ENCODE assay signal across 1 cellular context in the genomic region with DNA sequence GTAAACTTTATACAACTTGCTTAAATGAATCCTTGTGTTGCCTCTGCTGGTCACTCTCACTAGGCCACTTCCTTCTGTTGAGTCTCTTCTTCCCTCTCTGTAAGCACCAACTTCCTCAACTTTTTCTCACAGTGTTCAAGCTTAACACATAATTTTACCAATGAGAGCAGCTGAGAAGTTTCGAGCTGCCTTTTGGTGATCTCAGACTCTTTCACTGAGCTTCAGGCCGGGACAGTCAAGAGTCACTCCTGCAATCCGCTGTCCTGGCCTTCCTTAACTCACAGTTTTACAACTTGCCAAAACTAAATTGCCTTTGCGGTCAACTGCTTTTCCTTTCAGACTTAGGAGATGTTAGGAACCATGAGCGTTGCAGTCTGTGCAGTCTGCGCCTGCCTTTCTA.
TF ChIP-seq lines count a peak whose summit lies in the region.

No MANE protein-coding gene starts in this region.

TF ChIP-seq in GM23338, 12 proteins besides CTCF, POLR2A, EP300 and RAD21 (continued from another document):
- TF ChIP-seq, protein P1, sequence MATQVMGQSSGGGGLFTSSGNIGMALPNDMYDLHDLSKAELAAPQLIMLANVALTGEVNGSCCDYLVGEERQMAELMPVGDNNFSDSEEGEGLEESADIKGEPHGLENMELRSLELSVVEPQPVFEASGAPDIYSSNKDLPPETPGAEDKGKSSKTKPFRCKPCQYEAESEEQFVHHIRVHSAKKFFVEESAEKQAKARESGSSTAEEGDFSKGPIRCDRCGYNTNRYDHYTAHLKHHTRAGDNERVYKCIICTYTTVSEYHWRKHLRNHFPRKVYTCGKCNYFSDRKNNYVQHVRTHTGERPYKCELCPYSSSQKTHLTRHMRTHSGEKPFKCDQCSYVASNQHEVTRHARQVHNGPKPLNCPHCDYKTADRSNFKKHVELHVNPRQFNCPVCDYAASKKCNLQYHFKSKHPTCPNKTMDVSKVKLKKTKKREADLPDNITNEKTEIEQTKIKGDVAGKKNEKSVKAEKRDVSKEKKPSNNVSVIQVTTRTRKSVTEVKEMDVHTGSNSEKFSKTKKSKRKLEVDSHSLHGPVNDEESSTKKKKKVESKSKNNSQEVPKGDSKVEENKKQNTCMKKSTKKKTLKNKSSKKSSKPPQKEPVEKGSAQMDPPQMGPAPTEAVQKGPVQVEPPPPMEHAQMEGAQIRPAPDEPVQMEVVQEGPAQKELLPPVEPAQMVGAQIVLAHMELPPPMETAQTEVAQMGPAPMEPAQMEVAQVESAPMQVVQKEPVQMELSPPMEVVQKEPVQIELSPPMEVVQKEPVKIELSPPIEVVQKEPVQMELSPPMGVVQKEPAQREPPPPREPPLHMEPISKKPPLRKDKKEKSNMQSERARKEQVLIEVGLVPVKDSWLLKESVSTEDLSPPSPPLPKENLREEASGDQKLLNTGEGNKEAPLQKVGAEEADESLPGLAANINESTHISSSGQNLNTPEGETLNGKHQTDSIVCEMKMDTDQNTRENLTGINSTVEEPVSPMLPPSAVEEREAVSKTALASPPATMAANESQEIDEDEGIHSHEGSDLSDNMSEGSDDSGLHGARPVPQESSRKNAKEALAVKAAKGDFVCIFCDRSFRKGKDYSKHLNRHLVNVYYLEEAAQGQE (IDR thresholded peaks at IDR 0.05; ENCODE audit: unreplicated experiment), result no peak
- TF ChIP-seq, protein P2, sequence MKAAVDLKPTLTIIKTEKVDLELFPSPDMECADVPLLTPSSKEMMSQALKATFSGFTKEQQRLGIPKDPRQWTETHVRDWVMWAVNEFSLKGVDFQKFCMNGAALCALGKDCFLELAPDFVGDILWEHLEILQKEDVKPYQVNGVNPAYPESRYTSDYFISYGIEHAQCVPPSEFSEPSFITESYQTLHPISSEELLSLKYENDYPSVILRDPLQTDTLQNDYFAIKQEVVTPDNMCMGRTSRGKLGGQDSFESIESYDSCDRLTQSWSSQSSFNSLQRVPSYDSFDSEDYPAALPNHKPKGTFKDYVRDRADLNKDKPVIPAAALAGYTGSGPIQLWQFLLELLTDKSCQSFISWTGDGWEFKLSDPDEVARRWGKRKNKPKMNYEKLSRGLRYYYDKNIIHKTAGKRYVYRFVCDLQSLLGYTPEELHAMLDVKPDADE (IDR thresholded peaks at IDR 0.05), result no peak
- TF ChIP-seq CREB1 (CRISPR knock-in tag; IDR thresholded peaks at IDR 0.05; ENCODE audit: low read depth) (no peak), ZNF331 (CRISPR knock-in tag; IDR thresholded peaks at IDR 0.05; ENCODE audit: low read depth) (no peak), NANOG (IDR thresholded peaks at IDR 0.05; ENCODE audit: borderline replicate concordance) (no peak), ZNF114 (CRISPR knock-in tag; IDR thresholded peaks at IDR 0.05) (no peak), JUNB (IDR thresholded peaks at IDR 0.05; ENCODE audit: unreplicated experiment) (no peak), EZH2 (IDR thresholded peaks at IDR 0.05; ENCODE audit: low read depth, unreplicated experiment) (no peak), POLR2AphosphoS5 (IDR thresholded peaks at IDR 0.05; ENCODE audit: low read depth) (no peak)
